ENCODE assay signal across 1 cellular context in the genomic region with DNA sequence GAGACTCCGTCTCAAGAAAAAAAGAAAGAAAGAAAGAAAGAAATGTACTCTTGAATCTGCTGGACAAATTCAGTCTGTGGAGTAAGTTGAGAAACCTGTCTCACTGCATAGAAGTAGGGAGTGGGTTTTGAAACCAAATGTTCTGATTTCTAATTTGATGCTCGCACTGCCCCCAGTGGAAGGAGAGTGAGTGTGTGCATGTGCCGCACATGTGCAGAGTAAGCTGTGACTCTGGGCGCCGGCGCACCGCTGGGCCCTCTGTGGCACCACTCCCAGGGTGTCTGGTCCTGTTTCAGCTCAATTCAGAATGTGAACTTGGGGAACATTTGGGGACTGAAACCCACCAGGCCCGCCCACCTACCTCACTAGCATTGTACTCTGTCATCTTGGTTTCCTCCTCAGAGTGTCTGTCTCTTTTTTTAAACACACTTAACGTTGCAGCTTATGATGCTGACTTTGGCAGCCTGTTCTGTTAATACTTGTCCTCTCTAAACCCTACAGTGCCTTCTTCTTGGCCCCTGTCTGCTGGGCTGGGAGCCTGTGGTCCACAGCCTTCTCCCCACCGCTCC.
TF ChIP-seq lines count a peak whose summit lies in the region.

No MANE protein-coding gene starts in this region.

TF ChIP-seq in GM12878, 131 proteins besides CTCF, POLR2A, EP300 and RAD21 (continued from another document):
- TF ChIP-seq FOS (IDR thresholded peaks at IDR 0.05; ENCODE audit: borderline replicate concordance, extremely low read depth, insufficient read length) (no peak), NFYA (IDR thresholded peaks at IDR 0.05; ENCODE audit: borderline replicate concordance, low read depth, low read length) (no peak), ASH2L (IDR thresholded peaks at IDR 0.05; ENCODE audit: borderline replicate concordance, low read depth) (no peak), BRCA1 (IDR thresholded peaks at IDR 0.05; ENCODE audit: low read depth, low read length) (no peak), GATAD2B (conservative IDR thresholded peaks at IDR 0.05; ENCODE audit: low read depth) (no peak), CUX1 (IDR thresholded peaks at IDR 0.05; ENCODE audit: insufficient replicate concordance, low read depth, low read length) (no peak), BHLHE40 (IDR thresholded peaks at IDR 0.05; ENCODE audit: borderline replicate concordance in 1 of 2, low read depth in 2 of 2, low read length in 1 of 2) (peak in 1 of 2 experiments; percentile 43; a peak in 1 of 4 replicates), SMC3 (IDR thresholded peaks at IDR 0.05; ENCODE audit: borderline replicate concordance, low read length) (no peak), LARP7 (IDR thresholded peaks at IDR 0.05) (no peak)
TF ChIP-seq in GM12878: peak in this region for 2.
